Comparison of ENCODE assay signal across 8 cellular contexts in the genomic region with DNA sequence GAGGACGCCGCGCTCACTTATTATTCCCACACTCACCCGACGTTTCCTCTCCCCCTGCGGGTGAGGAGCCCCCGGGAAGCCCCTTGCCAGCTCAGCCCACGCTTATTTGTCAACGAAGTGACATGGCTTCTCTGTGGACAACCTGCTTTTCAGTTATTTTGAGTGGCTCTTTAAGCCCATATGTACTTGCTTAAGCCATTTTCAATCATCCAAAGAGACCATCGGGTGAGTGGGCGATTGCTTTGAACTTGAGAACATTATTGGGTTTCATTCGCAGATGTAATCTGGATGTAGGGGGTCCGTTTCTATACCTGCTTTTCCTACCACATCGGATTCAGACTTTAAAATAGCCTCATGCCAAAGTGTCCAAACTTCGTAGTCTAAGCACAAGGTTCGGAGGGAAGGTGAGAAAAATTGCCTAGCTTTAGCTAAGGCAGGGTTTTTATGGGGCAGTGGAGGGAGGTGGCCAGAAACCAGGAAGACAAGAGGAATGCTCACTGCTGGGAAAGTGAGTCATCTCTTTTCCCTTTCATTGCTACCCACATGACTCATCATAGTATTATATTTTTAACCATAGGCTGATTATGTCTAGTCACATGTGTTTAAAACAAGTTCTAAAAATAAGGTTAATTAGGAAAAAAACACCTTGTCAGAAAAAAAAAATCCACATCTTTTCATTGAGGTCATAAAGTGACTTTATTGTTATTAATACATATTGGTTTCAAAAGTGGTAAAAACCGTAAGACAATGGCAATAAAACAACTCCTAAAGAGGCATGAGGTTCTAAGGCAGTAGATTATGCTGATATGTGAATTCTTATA.
A peak's percentile ranks its signal among the peaks of the same experiment; 100 is the strongest.
DNase-seq lines count a peak whose midpoint lies in the region; ATAC-seq, FAIRE-seq and TF ChIP-seq lines count a peak whose summit lies in the region.

No MANE protein-coding gene starts in this region.

- no peak for TF ChIP-seq CTCF in GM12878 (IDR thresholded peaks at IDR 0.05 in 2 of 3, conservative IDR thresholded peaks at IDR 0.05 in 1 of 3; ENCODE audit: control insufficient read depth in 2 of 3, extremely low read depth in 1 of 3, insufficient read depth in 1 of 3, low read depth in 3 of 3, low read length in 3 of 3)

- TF ChIP-seq RAD21 in GM12878 (IDR thresholded peaks at IDR 0.05; ENCODE audit: insufficient read depth, low read depth, low read length) = no peak

- peak; percentile 50 to 63; a peak in 3 of 4 replicates for TF ChIP-seq EP300 in GM12878 (IDR thresholded peaks at IDR 0.05; ENCODE audit: borderline replicate concordance in 1 of 2, control insufficient read depth in 1 of 2, low read depth in 2 of 2, low read length in 2 of 2)

- no peak overlapping the region for H3K4me2 ChIP-seq in GM12878 (ENCODE audit: control insufficient read depth, insufficient read depth)

- FAIRE-seq in GM12878 (lab: Jason Lieb, UNC) = no peak

- no peaks in the 10 kb centered on the region for H3K36me3 ChIP-seq in GM12878 (ENCODE audit: control insufficient read depth in 2 of 2, insufficient read depth in 2 of 2, low read length in 1 of 2)

- POLR2A ChIA-PET in GM12878 (lab: Charles Lee) = no interaction called here

- no peak overlapping the region for H3K4me3 ChIP-seq in GM12878

- no peaks in the 10 kb centered on the region for H4K20me1 ChIP-seq in GM12878 (ENCODE audit: control insufficient read depth, insufficient read depth)

- SMC1A ChIA-PET in GM12878 (lab: Charles Lee; ENCODE audit: uncharacterized antibody, unreplicated experiment) = interaction anchor here (0.9 to 2.9 kb wide), 5 partner anchors 18 to 754 kb away, joined by 3 to 15 read pairs (median 4); no protein-coding TSS in a partner anchor

- intact Hi-C loops in GM12878 (cut with micrococcal nuclease; ENCODE audit: unreplicated experiment) = no loop called here

- H3K27me3 ChIP-seq in GM12878 (replicated peaks in 1 of 2; ENCODE audit: control insufficient read depth in 2 of 2, insufficient read depth in 2 of 2, low read length in 1 of 2) = no peaks in the 10 kb centered on the region

- no peaks in the 10 kb centered on the region for H3K79me2 ChIP-seq in GM12878 (ENCODE audit: control insufficient read depth, insufficient read depth, low read length)

- DNase-seq in AG20443 (ENCODE audit: low spot score) (peak; percentile 88), HS-5 (ENCODE audit: low read depth) (peak; percentile 78), GM12878 (ENCODE audit: low read depth, low spot score) (peak; percentile 12), lung microvascular endothelial cell (ENCODE audit: low read depth in 2 of 2) (peak; percentile 95 to 97), COR-L47 (lab: John Stamatoyannopoulos, UW) (no peak), NOMO-1 treated with DMSO at 0.1 percent for 48 hours (lab: John Stamatoyannopoulos, UW; ENCODE audit: unreplicated experiment) (no peak)

- 12% methylated on average over 17 of the region's 17 CpGs for WGBS in GM12878 (ENCODE audit: insufficient coverage, insufficient replicate concordance, low lambda C conversion rate, missing lambda C conversion rate)

- RAD21 ChIA-PET in GM12878 (lab: Charles Lee; ENCODE audit: unreplicated experiment) = interaction anchor here (1.7 kb wide), 1 partner anchor 11 kb away, joined by 4 read pairs; no protein-coding TSS in a partner anchor

- no peak overlapping the region for H2AFZ ChIP-seq in GM12878 (ENCODE audit: control insufficient read depth, low read depth, low read length)

- CTCF ChIA-PET in GM12878 (lab: Yijun Ruan, JAX) = no interaction called here

- no TSS peak for BruUV-seq in GM12878 (replicated peaks; lab: Mats Ljungman, UMichigan)

- in situ Hi-C loops in GM12878 (cut with MboI) = no loop called here

- H3K4me1 ChIP-seq in GM12878 (ENCODE audit: control insufficient read depth, insufficient read depth, low read length) = no peaks in the 10 kb centered on the region

- no peak for TF ChIP-seq POLR2A in GM12878 (IDR thresholded peaks at IDR 0.05; ENCODE audit: low read depth, low read length)

- H3K9ac ChIP-seq in GM12878 (ENCODE audit: control insufficient read depth, insufficient read depth, low read length) = no peak overlapping the region

- no peaks in the 10 kb centered on the region; the same call in 2 of the 3 replicates for H3K9me3 ChIP-seq in GM12878 (replicated peaks; ENCODE audit: control insufficient read depth, insufficient read depth, low read length)

- ATAC-seq in GM12878 (peak; percentile 72), HG03097 (IDR thresholded peaks at IDR 0.05; ENCODE audit: low FRiP score, unreplicated experiment) (no peak), HG03045 (IDR thresholded peaks at IDR 0.05; ENCODE audit: unreplicated experiment) (no peak)

- H3K27ac ChIP-seq in GM12878 (ENCODE audit: control insufficient read depth, insufficient read depth) = no peak overlapping the region

TF ChIP-seq in GM12878, 131 proteins besides CTCF, POLR2A, EP300 and RAD21 (continues in another document):
- peak; percentile 81 to 86 for TF ChIP-seq IKZF2 (IDR thresholded peaks at IDR 0.05)
- TF ChIP-seq DPF2 (IDR thresholded peaks at IDR 0.05) = peak; percentile 61; the same call in 1 of the 2 replicates
- TF ChIP-seq, protein P1, sequence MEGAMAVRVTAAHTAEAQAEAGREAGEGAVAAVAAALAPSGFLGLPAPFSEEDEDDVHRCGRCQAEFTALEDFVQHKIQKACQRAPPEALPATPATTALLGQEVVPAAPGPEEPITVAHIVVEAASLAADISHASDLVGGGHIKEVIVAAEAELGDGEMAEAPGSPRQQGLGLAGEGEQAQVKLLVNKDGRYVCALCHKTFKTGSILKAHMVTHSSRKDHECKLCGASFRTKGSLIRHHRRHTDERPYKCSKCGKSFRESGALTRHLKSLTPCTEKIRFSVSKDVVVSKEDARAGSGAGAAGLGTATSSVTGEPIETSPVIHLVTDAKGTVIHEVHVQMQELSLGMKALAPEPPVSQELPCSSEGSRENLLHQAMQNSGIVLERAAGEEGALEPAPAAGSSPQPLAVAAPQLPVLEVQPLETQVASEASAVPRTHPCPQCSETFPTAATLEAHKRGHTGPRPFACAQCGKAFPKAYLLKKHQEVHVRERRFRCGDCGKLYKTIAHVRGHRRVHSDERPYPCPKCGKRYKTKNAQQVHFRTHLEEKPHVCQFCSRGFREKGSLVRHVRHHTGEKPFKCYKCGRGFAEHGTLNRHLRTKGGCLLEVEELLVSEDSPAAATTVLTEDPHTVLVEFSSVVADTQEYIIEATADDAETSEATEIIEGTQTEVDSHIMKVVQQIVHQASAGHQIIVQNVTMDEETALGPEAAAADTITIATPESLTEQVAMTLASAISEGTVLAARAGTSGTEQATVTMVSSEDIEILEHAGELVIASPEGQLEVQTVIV (IDR thresholded peaks at IDR 0.05; ENCODE audit: borderline replicate concordance, partially characterized antibody) = no peak
- peak; percentile 71 for TF ChIP-seq ATF7 (IDR thresholded peaks at IDR 0.05; ENCODE audit: low read depth)
- TF ChIP-seq MEF2A (IDR thresholded peaks at IDR 0.05; ENCODE audit: insufficient read depth, low read depth, low read length) = peak; percentile 41; the same call in 1 of the 2 replicates
- peak; percentile 73 for TF ChIP-seq IKZF1 (conservative IDR thresholded peaks at IDR 0.05)
- TF ChIP-seq, protein P2, sequence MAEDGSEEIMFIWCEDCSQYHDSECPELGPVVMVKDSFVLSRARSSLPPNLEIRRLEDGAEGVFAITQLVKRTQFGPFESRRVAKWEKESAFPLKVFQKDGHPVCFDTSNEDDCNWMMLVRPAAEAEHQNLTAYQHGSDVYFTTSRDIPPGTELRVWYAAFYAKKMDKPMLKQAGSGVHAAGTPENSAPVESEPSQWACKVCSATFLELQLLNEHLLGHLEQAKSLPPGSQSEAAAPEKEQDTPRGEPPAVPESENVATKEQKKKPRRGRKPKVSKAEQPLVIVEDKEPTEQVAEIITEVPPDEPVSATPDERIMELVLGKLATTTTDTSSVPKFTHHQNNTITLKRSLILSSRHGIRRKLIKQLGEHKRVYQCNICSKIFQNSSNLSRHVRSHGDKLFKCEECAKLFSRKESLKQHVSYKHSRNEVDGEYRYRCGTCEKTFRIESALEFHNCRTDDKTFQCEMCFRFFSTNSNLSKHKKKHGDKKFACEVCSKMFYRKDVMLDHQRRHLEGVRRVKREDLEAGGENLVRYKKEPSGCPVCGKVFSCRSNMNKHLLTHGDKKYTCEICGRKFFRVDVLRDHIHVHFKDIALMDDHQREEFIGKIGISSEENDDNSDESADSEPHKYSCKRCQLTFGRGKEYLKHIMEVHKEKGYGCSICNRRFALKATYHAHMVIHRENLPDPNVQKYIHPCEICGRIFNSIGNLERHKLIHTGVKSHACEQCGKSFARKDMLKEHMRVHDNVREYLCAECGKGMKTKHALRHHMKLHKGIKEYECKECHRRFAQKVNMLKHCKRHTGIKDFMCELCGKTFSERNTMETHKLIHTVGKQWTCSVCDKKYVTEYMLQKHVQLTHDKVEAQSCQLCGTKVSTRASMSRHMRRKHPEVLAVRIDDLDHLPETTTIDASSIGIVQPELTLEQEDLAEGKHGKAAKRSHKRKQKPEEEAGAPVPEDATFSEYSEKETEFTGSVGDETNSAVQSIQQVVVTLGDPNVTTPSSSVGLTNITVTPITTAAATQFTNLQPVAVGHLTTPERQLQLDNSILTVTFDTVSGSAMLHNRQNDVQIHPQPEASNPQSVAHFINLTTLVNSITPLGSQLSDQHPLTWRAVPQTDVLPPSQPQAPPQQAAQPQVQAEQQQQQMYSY (CRISPR knock-in tag; IDR thresholded peaks at IDR 0.05) = peak; percentile 55; the same call in 1 of the 2 replicates
- 0 out of 4 replicates have a peak, but pooled peaks of 1 of the 2 experiments have one; percentile 29 for TF ChIP-seq BHLHE40 (IDR thresholded peaks at IDR 0.05; ENCODE audit: borderline replicate concordance in 1 of 2, low read depth in 2 of 2, low read length in 1 of 2)
- TF ChIP-seq IRF4 (IDR thresholded peaks at IDR 0.05; ENCODE audit: low read depth, low read length) = peak; percentile 48; the same call in 1 of the 2 replicates
- TF ChIP-seq NR2C1 (IDR thresholded peaks at IDR 0.05) = no peak
- peak; percentile 29 for TF ChIP-seq JUNB (IDR thresholded peaks at IDR 0.05)
- TF ChIP-seq, protein P3, sequence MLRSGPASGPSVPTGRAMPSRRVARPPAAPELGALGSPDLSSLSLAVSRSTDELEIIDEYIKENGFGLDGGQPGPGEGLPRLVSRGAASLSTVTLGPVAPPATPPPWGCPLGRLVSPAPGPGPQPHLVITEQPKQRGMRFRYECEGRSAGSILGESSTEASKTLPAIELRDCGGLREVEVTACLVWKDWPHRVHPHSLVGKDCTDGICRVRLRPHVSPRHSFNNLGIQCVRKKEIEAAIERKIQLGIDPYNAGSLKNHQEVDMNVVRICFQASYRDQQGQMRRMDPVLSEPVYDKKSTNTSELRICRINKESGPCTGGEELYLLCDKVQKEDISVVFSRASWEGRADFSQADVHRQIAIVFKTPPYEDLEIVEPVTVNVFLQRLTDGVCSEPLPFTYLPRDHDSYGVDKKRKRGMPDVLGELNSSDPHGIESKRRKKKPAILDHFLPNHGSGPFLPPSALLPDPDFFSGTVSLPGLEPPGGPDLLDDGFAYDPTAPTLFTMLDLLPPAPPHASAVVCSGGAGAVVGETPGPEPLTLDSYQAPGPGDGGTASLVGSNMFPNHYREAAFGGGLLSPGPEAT (IDR thresholded peaks at IDR 0.05; ENCODE audit: low read depth) = peak; percentile 76; the same call in 1 of the 2 replicates
- TF ChIP-seq RFX5 (IDR thresholded peaks at IDR 0.05; ENCODE audit: low read depth, low read length) = no peak

Comparison
In these comparisons a context has a peak if more than half of its experiments do, and no peak if none do; other contexts are left out.
1. DNase-seq: peak in AG20443 (single experiment), HS-5 (single experiment), GM12878 (single experiment) and lung microvascular endothelial cell (2 of 2); none in COR-L47 (single experiment) and NOMO-1 treated with DMSO at 0.1 percent for 48 hours (single experiment).